ENCODE assay signal across 8 cellular contexts in the genomic region with DNA sequence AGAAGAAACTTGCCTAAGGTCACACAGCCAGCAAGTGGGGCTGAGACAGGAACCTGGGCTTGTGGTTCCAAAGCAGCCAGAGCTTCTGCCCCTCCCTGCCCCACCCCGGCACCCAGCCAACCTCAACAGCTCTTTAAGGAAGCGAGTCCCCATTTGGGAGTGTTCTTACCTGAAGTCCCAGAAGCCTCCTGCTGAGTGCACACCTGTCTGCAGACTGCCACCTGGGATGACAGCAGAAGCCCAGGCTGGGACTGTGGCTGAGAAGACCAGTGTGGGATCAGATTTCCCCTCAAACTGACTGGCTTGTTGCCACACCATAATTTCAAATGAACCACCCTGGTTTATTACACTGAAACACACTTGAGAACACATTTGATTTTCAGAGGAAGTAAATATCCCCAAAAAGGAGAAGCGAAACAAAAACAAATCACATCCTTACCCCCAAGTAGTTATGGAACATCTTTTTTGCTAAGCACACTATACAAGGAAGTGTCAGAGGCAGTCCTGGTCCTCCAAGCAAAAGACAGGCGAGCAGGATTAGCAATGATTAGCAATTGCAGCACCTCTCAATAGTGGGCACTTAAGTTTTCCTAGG. TPM values are rescaled to one million over a fixed set of nuclear protein-coding genes. Genes with fewer than 3 reads are reported as not detected.
A peak's percentile ranks its signal among the peaks of the same experiment; 100 is the strongest.
DNase-seq lines count a peak whose midpoint lies in the region; ATAC-seq and TF ChIP-seq lines count a peak whose summit lies in the region.

No MANE protein-coding gene starts in this region.

- CTCF ChIA-PET in GM10248 (lab: Yijun Ruan, JAX), result interaction anchor here (1.2 kb wide), 1 partner anchor 17 kb away, joined by 3 read pairs; no protein-coding TSS in a partner anchor

- peak; percentile 34 for DNase-seq in GM10248 (ENCODE audit: extremely low spot score)
- peak; percentile 99 for DNase-seq in NCI-H2171 treated with DMSO at 0.1 percent for 48 hours (lab: John Stamatoyannopoulos, UW)
- DNase-seq in left lobe of liver (ENCODE audit: low spot score), result no peak
- DNase-seq in coronary artery (ENCODE audit: low spot score), result no peak
- no peak for DNase-seq in NCI-H1930 (lab: John Stamatoyannopoulos, UW)
- DNase-seq in caudate nucleus (lab: John Stamatoyannopoulos, UW), result no peak

- TF ChIP-seq CTCF in GM10248 (IDR thresholded peaks at IDR 0.05; ENCODE audit: control extremely low read depth, extremely low read depth, low read depth, missing control alignments), result no peak
- TF ChIP-seq CTCF in coronary artery (IDR thresholded peaks at IDR 0.05), result no peak

- H3K27ac ChIP-seq in coronary artery (peak overlapping the region in 1 of 2 donors; percentile 2), caudate nucleus (ENCODE audit: low read depth, low read length) (no peak overlapping the region)

- POLR2A ChIA-PET in GM10248 (lab: Yijun Ruan, JAX), result no interaction called here

- ATAC-seq in HG02610 (IDR thresholded peaks at IDR 0.05; ENCODE audit: unreplicated experiment) (peak; percentile 52), left lobe of liver (peak; percentile 12), SK-N-SH treated with all-trans-retinoic acid at 6 μM for 48 hours (no peak)

- H3K4me3 ChIP-seq in coronary artery, result no peak overlapping the region

TF ChIP-seq in SK-N-SH treated with all-trans-retinoic acid at 6 μM for 48 hours, 23 proteins besides CTCF, POLR2A, EP300 and RAD21:
- no peak for TF ChIP-seq GLIS3 (CRISPR knock-in tag; IDR thresholded peaks at IDR 0.05)
- TF ChIP-seq TOX (CRISPR knock-in tag; IDR thresholded peaks at IDR 0.05; ENCODE audit: borderline replicate concordance), result no peak
- TF ChIP-seq, protein P1, sequence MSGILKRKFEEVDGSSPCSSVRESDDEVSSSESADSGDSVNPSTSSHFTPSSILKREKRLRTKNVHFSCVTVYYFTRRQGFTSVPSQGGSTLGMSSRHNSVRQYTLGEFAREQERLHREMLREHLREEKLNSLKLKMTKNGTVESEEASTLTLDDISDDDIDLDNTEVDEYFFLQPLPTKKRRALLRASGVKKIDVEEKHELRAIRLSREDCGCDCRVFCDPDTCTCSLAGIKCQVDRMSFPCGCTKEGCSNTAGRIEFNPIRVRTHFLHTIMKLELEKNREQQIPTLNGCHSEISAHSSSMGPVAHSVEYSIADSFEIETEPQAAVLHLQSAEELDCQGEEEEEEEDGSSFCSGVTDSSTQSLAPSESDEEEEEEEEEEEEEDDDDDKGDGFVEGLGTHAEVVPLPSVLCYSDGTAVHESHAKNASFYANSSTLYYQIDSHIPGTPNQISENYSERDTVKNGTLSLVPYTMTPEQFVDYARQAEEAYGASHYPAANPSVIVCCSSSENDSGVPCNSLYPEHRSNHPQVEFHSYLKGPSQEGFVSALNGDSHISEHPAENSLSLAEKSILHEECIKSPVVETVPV (CRISPR knock-in tag; IDR thresholded peaks at IDR 0.05), result no peak
- TF ChIP-seq ZFP3 (CRISPR knock-in tag; IDR thresholded peaks at IDR 0.05), result no peak
- TF ChIP-seq ZNF565 (CRISPR knock-in tag; conservative IDR thresholded peaks at IDR 0.05; ENCODE audit: low read depth), result no peak
- TF ChIP-seq OSR1 (CRISPR knock-in tag; IDR thresholded peaks at IDR 0.05), result no peak
- TF ChIP-seq TCF4 (CRISPR knock-in tag; IDR thresholded peaks at IDR 0.05; ENCODE audit: borderline replicate concordance), result no peak
- TF ChIP-seq, protein P2, sequence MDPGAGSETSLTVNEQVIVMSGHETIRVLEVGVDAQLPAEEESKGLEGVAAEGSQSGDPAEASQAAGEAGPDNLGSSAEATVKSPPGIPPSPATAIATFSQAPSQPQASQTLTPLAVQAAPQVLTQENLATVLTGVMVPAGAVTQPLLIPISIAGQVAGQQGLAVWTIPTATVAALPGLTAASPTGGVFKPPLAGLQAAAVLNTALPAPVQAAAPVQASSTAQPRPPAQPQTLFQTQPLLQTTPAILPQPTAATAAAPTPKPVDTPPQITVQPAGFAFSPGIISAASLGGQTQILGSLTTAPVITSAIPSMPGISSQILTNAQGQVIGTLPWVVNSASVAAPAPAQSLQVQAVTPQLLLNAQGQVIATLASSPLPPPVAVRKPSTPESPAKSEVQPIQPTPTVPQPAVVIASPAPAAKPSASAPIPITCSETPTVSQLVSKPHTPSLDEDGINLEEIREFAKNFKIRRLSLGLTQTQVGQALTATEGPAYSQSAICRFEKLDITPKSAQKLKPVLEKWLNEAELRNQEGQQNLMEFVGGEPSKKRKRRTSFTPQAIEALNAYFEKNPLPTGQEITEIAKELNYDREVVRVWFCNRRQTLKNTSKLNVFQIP (CRISPR knock-in tag; IDR thresholded peaks at IDR 0.05; ENCODE audit: borderline replicate concordance, low read depth), result no peak
- no peak for TF ChIP-seq ISL1 (CRISPR knock-in tag; IDR thresholded peaks at IDR 0.05)
- TF ChIP-seq, protein P3, sequence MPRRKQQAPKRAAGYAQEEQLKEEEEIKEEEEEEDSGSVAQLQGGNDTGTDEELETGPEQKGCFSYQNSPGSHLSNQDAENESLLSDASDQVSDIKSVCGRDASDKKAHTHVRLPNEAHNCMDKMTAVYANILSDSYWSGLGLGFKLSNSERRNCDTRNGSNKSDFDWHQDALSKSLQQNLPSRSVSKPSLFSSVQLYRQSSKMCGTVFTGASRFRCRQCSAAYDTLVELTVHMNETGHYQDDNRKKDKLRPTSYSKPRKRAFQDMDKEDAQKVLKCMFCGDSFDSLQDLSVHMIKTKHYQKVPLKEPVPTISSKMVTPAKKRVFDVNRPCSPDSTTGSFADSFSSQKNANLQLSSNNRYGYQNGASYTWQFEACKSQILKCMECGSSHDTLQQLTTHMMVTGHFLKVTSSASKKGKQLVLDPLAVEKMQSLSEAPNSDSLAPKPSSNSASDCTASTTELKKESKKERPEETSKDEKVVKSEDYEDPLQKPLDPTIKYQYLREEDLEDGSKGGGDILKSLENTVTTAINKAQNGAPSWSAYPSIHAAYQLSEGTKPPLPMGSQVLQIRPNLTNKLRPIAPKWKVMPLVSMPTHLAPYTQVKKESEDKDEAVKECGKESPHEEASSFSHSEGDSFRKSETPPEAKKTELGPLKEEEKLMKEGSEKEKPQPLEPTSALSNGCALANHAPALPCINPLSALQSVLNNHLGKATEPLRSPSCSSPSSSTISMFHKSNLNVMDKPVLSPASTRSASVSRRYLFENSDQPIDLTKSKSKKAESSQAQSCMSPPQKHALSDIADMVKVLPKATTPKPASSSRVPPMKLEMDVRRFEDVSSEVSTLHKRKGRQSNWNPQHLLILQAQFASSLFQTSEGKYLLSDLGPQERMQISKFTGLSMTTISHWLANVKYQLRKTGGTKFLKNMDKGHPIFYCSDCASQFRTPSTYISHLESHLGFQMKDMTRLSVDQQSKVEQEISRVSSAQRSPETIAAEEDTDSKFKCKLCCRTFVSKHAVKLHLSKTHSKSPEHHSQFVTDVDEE (CRISPR knock-in tag; IDR thresholded peaks at IDR 0.05), result no peak
- no peak for TF ChIP-seq ZFP30 (CRISPR knock-in tag; IDR thresholded peaks at IDR 0.05)
- no peak for TF ChIP-seq RARB (CRISPR knock-in tag; IDR thresholded peaks at IDR 0.05)
- no peak for TF ChIP-seq SNAI2 (CRISPR knock-in tag; IDR thresholded peaks at IDR 0.05)

RNA-seq across cellular contexts. Expression of a gene that starts 6.3 kb away (rescaled TPM):
- 20.2 TPM for total RNA-seq in left lobe of liver

Comparison
In these comparisons a context has a peak if more than half of its experiments do, and no peak if none do; other contexts are left out.
1. DNase-seq: peak in GM10248 (single experiment) and NCI-H2171 treated with DMSO at 0.1 percent for 48 hours (single experiment); none in left lobe of liver (single experiment), coronary artery (single experiment), NCI-H1930 (0 of 2) and caudate nucleus (0 of 61).